Comparison of ENCODE assay signal across 10 cellular contexts in the genomic region with DNA sequence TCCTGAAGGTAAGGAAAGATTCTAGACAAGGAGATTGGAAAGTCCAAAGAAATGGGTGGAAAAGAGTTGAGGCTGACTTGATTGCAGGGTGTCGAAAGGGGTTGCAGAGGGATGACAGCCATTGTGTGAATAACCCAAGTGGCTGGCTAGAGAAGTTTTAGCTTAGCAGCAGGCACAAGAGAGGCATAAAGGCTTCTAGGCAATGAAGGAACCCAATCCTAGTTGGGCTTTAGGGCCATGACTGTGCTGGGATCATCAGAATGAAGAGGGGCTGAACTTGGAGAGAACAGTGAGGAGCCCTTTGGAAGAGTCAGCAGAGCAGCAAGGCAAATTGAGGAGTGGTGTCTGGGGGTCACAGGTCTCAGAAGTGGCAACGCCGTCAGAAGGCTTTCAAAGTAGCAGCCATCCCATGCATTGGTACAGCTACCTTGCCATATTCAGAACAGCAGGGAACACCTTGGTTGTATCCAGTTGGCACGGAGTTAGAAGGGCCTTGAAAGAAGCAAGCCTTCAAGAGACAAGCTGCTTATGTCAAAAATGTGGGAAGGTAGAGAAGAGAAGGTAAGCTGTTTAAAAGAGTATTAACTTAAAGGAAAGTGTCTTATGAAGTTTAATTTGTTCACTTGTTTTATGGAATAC.
"Had no signal": no experiment of that assay in that cellular context is flagged by ENCODE, and none has a peak within 500 bp of the region (broad histone marks: within the 10 kb centered on the region; RNA-seq: fewer than 3 reads in every experiment).

No MANE protein-coding gene starts in this region.

- H3K9me3 ChIP-seq: HAP-1 had no signal

- H3K9ac ChIP-seq: GM23248 had no signal

- H3K27ac ChIP-seq: GM23248 had no signal

- ATAC-seq: GM23338, HCT116 had no signal

- FAIRE-seq: H54 had no signal

- H3K9me3 Mint-ChIP-seq: GM23338, HFFc6 had no signal

- H3K27ac Mint-ChIP-seq: GM23338, H9, HFFc6 had no signal

- H3K36me3 ChIP-seq: HAP-1 had no signal

- DNase-seq: GM23248, GOT3, H7, H9, HCEC 1CT, HFFc6 had no signal

- H3K4me3 ChIP-seq: GM23248, GM23338, HAP-1 had no signal

- H3K4me3 Mint-ChIP-seq: GM23338, H9, HFFc6 had no signal

- H3K4me2 ChIP-seq: GM23338 had no signal

- H2AFZ ChIP-seq: GM23248, GM23338 had no signal
